In the genomic region with DNA sequence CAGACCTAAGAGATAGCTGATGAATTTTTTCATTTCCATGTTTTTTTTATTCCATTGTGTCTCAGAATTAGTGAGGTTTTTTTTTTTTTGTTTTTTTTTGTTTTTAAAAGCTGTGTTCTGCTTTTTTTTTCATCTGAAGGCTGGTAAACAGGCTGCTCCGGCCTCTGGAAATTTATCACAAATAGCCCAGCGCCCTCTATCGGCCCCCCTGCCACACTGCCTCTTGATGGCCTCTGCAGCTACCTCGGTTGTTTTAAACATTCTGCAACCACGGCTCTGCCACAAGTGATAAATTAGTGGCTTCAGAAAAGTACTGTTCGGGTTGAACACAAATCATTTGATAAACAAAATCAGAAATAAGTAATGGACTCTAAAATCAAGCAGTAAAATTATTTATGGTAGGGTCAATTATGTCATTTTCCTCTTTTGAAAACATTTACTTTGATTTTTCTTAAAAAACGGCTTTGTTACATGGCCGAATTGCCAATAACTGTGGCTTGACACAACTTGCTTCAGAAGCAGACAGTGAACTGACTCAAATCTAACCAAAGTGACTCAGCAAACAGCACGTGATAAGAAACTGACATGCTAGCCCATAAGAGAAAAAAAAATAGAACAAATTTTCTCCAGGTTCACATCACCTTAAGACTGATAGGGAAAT, we compare ENCODE assay signal across 8 cellular contexts.
DNase-seq lines count a peak whose midpoint lies in the region; ATAC-seq and FAIRE-seq lines count a peak whose summit lies in the region.

No MANE protein-coding gene starts in this region.

- DNase-seq in AG20443 (ENCODE audit: low spot score) (peak; percentile 66), GM18507 (ENCODE audit: extremely low spot score, insufficient read length, low read depth) (peak; percentile 32), OCI-M1 (lab: John Stamatoyannopoulos, UW) (peak; percentile 87), activated T-helper 1 cell treated with Interleukin-2 at 50 U/mL for 16 hours (ENCODE audit: low read depth) (peak; percentile 1), germinal center (ENCODE audit: low spot score) (peak; percentile 50), pons (ENCODE audit: low spot score) (peak; percentile 65)

- no peak for FAIRE-seq in GM18507 (lab: Jason Lieb, UNC)

- ATAC-seq in HG03432 (IDR thresholded peaks at IDR 0.05; ENCODE audit: unreplicated experiment): peak; percentile 82
- no peak for ATAC-seq in HG03025 (IDR thresholded peaks at IDR 0.05; ENCODE audit: low FRiP score, unreplicated experiment)

Comparison
In these comparisons a context has a peak if more than half of its experiments do, and no peak if none do; other contexts are left out.
1. DNase-seq: peak in every context shown above with its lines; median percentile 87 in OCI-M1; 66 in AG20443; 65 in pons; 50 in germinal center; 32 in GM18507; 1 in activated T-helper 1 cell treated with Interleukin-2 at 50 U/mL for 16 hours.